Comparison of ENCODE assay signal across 19 cellular contexts in genomic region chr4:71290481-71290880, GRCh38. TPM values are rescaled to one million over a fixed set of nuclear protein-coding genes. Genes with fewer than 3 reads are reported as not detected.
A peak's percentile ranks its signal among the peaks of the same experiment; 100 is the strongest.
DNase-seq lines count a peak whose midpoint lies in the region; ATAC-seq and TF ChIP-seq lines count a peak whose summit lies in the region.
"Had no signal": no experiment of that assay in that cellular context is flagged by ENCODE, and none has a peak within 500 bp of the region (broad histone marks: within the 10 kb centered on the region; RNA-seq: fewer than 3 reads in every experiment).

No MANE protein-coding gene starts in this region.

- H3K4me3 Mint-ChIP-seq in chondrocyte (ENCODE audit: unreplicated experiment) (no peak overlapping the region), nephron (no peak overlapping the region)
- H3K4me3 Mint-ChIP-seq: H9 had no signal

- no peaks in the 10 kb centered on the region for H3K9me2 ChIP-seq in GM23248 (ENCODE audit: insufficient read depth)

- no peaks in the 10 kb centered on the region for H4K20me1 ChIP-seq in GM23248 (ENCODE audit: insufficient read depth)

- DNase-seq in GM23248 (peak; percentile 47), chondrocyte (ENCODE audit: low spot score) (no peak), mucosa of descending colon (no peak), SW480 (ENCODE audit: low spot score) (no peak), DMS153 (lab: John Stamatoyannopoulos, UW) (no peak)
- DNase-seq: AML-193, DMS 273 treated with DMSO at 0.1 percent for 48 hours, H9, NCI-H1417 treated with DMSO at 0.1 percent for 48 hours, NCI-H187 treated with DMSO at 0.1 percent for 48 hours, NCI-H524, NCI-H82, OCI-M1, SHP77 had no signal

- peak overlapping the region; percentile 54 for H3K27ac ChIP-seq in GM23248
- H3K27ac ChIP-seq: KMS-11, SK-N-MC had no signal

- H3K36me3 Mint-ChIP-seq in chondrocyte (ENCODE audit: low read depth) (no peaks in the 10 kb centered on the region), nephron (ENCODE audit: low read depth) (no peaks in the 10 kb centered on the region)
- H3K36me3 Mint-ChIP-seq: CD14-positive monocyte had no signal

- no peak for TF ChIP-seq CTCF in chondrocyte (IDR thresholded peaks at IDR 0.05)
- no peak for TF ChIP-seq CTCF in nephron (IDR thresholded peaks at IDR 0.05; ENCODE audit: unreplicated experiment in 3 of 3)
- no peak for TF ChIP-seq CTCF in mucosa of descending colon (IDR thresholded peaks at IDR 0.05)

- no peaks in the 10 kb centered on the region for H3K36me3 ChIP-seq in GM23248 (ENCODE audit: low read depth)
- no peaks in the 10 kb centered on the region for H3K36me3 ChIP-seq in mucosa of descending colon (ENCODE audit: low read depth)

- no peaks in the 10 kb centered on the region for H3K9me3 Mint-ChIP-seq in chondrocyte (ENCODE audit: low read depth)
- no peaks in the 10 kb centered on the region for H3K9me3 Mint-ChIP-seq in nephron
- H3K9me3 Mint-ChIP-seq: CD14-positive monocyte, H9 had no signal

- peak overlapping the region; percentile 52 for H3K4me2 ChIP-seq in GM23248 (ENCODE audit: unreplicated experiment)
- H3K4me2 ChIP-seq: KMS-11 had no signal

- H3K4me1 ChIP-seq in GM23248 (ENCODE audit: insufficient read depth): peaks cover 57% of the 10 kb centered on the region
- H3K4me1 ChIP-seq in mucosa of descending colon (ENCODE audit: low read depth): peaks cover 7% of the 10 kb centered on the region

- WGBS in GM23248 (ENCODE audit: low coverage in 1 of 2, low lambda C conversion rate in 2 of 2, missing lambda C conversion rate in 2 of 2), 2 experiments: 77 to 83% methylated on average over 1 of the region's 1 CpG

- no peak overlapping the region for H3K9ac ChIP-seq in GM23248
- H3K9ac ChIP-seq: KMS-11 had no signal

- H3K27me3 Mint-ChIP-seq in chondrocyte (ENCODE audit: low read depth) (no peaks in the 10 kb centered on the region), nephron (ENCODE audit: low read depth) (peaks cover under 1% of the 10 kb centered on the region)

- in situ Hi-C loops in GM23248 (cut with MboI): no loop called here

- no peak overlapping the region for H2AFZ ChIP-seq in GM23248

- peaks cover 39% of the 10 kb centered on the region for H3F3A ChIP-seq in GM23248 (ENCODE audit: insufficient read depth)

- H3K4me1 Mint-ChIP-seq in chondrocyte (ENCODE audit: low read depth) (peaks cover 34% of the 10 kb centered on the region), nephron (peaks cover 13% of the 10 kb centered on the region)
- H3K4me1 Mint-ChIP-seq: H9 had no signal

- H3K27ac Mint-ChIP-seq in chondrocyte (ENCODE audit: unreplicated experiment): peak overlapping the region; percentile 30
- H3K27ac Mint-ChIP-seq in nephron: peak overlapping the region; percentile 39 to 85 (median 62)
- H3K27ac Mint-ChIP-seq: CD14-positive monocyte, H9 had no signal

- H3K79me2 ChIP-seq in GM23248 (ENCODE audit: insufficient read depth): no peaks in the 10 kb centered on the region

- ATAC-seq in mucosa of descending colon (no peak), HG02938 (IDR thresholded peaks at IDR 0.05; ENCODE audit: unreplicated experiment) (no peak)

- H3K4me3 ChIP-seq in GM23248 (no peak overlapping the region), mucosa of descending colon (no peak overlapping the region)
- H3K4me3 ChIP-seq: SK-N-MC had no signal

- intact Hi-C loops in mucosa of descending colon (cut with DNase I, micrococcal nuclease): no loop called here

- no peaks in the 10 kb centered on the region for H3K27me3 ChIP-seq in GM23248 (replicated peaks; ENCODE audit: insufficient read depth)

- H3K9me3 ChIP-seq in GM23248 (ENCODE audit: low read depth): no peaks in the 10 kb centered on the region
- H3K9me3 ChIP-seq in mucosa of descending colon: no peaks in the 10 kb centered on the region

RNA-seq across cellular contexts. Expression of gene SLC4A4, which starts 48.3 kb away (rescaled TPM):
- 8.1 and 11.5 TPM in 2 replicates for total RNA-seq in GM23248 (2014; rRNA removed; shearing (Covaris generic))
- 7.2 and 7.9 TPM in 2 replicates for polyA plus RNA-seq in GM23248 (2016; fragmentation: Nextera tagmentation; extraction: Ambion mirVana)
- 12.8 to 21.9 TPM (median 14.8 TPM) in 3 replicates for total RNA-seq in chondrocyte
- 100 to 1,000 TPM; 102 to 248 (median 165) TPM for total RNA-seq in mucosa of descending colon
- polyA plus RNA-seq: CD14-positive monocyte had no signal
